ENCODE assay signal across 8 cellular contexts in genomic region chr2:38947241-38948239, GRCh38. TPM values are rescaled to one million over a fixed set of nuclear protein-coding genes. Genes with fewer than 3 reads are reported as not detected.
DNase-seq lines count a peak whose midpoint lies in the region; ATAC-seq and TF ChIP-seq lines count a peak whose summit lies in the region.

No MANE protein-coding gene starts in this region.

- peak; percentile 69 for TF ChIP-seq CTCF in CD4-positive, alpha-beta T cell (IDR thresholded peaks at IDR 0.05)
- TF ChIP-seq CTCF in LNCAP (IDR thresholded peaks at IDR 0.05) (peak; percentile 62), fibroblast of the aortic adventitia (IDR thresholded peaks at IDR 0.05; ENCODE audit: insufficient read depth, low read length) (peak; percentile 71), upper lobe of left lung (IDR thresholded peaks at IDR 0.05) (peak; percentile 43 to 63 (median 54))

- no peak for TF ChIP-seq EP300 in upper lobe of left lung (IDR thresholded peaks at IDR 0.05)

- intact Hi-C loops in CD4-positive, alpha-beta T cell (cut with DNase I, micrococcal nuclease) = loop anchor here (1.0 to 5.0 kb wide), 4 partner anchors 111 to 284 kb away; no protein-coding TSS in a partner anchor

- H3K36me3 ChIP-seq in upper lobe of left lung = no peaks in the 10 kb centered on the region

- H3K36me3 Mint-ChIP-seq in CD4-positive, alpha-beta T cell (ENCODE audit: low read depth) = no peaks in the 10 kb centered on the region

- no peaks in the 10 kb centered on the region for H3K27me3 ChIP-seq in CD4-positive, alpha-beta T cell (ENCODE audit: control insufficient read depth, insufficient read depth, low read length)
- no peaks in the 10 kb centered on the region for H3K27me3 ChIP-seq in upper lobe of left lung

- no peaks in the 10 kb centered on the region for H3K27me3 Mint-ChIP-seq in CD4-positive, alpha-beta T cell

- POLR2A ChIA-PET in CD4-positive, alpha-beta T cell (lab: Charles Lee) = interaction anchor here (1.1 to 1.3 kb wide), 3 partner anchors 13 to 282 kb away, joined by 3 to 7 read pairs (median 6); partner anchors contain the start of gene SOS1

- H3K9me3 Mint-ChIP-seq in CD4-positive, alpha-beta T cell = no peaks in the 10 kb centered on the region

- no peak overlapping the region for H3K27ac ChIP-seq in CD4-positive, alpha-beta T cell (ENCODE audit: low read depth, low read length)
- no peak overlapping the region for H3K27ac ChIP-seq in upper lobe of left lung

- ATAC-seq in CD4-positive, alpha-beta T cell (ENCODE audit: poor library complexity) = peak; percentile 61
- peak; percentile 57 for ATAC-seq in GM21367 (IDR thresholded peaks at IDR 0.05; ENCODE audit: unreplicated experiment)
- peak; percentile 71 to 77 for ATAC-seq in upper lobe of left lung (ENCODE audit: low FRiP score in 2 of 2)

- H3K4me1 Mint-ChIP-seq in CD4-positive, alpha-beta T cell (ENCODE audit: low read depth) = no peaks in the 10 kb centered on the region

- CTCF ChIA-PET in CD4-positive, alpha-beta T cell (lab: Charles Lee) = interaction anchor here (1.1 to 3.7 kb wide), 3 partner anchors 10 to 281 kb away, joined by 3 to 45 read pairs (median 6); no protein-coding TSS in a partner anchor

- no peak overlapping the region for H3K4me3 ChIP-seq in fibroblast of the aortic adventitia (ENCODE audit: low read depth, low read length)
- H3K4me3 ChIP-seq in upper lobe of left lung = no peak overlapping the region

- no peaks in the 10 kb centered on the region for H3K9me3 ChIP-seq in CD4-positive, alpha-beta T cell (ENCODE audit: control insufficient read depth, low read length)
- no peaks in the 10 kb centered on the region for H3K9me3 ChIP-seq in upper lobe of left lung

- DNase-seq in CD4-positive, alpha-beta T cell = peak; percentile 27 to 53 (median 38)
- DNase-seq in RKO (ENCODE audit: low spot score) (peak; percentile 87), activated T-helper 1 cell treated with Interleukin-2 at 50 U/mL for 16 hours (ENCODE audit: low read depth) (peak; percentile 18), fibroblast of the aortic adventitia (ENCODE audit: low read depth) (peak; percentile 76), occipital lobe (lab: John Stamatoyannopoulos, UW) (peak; percentile 28), upper lobe of left lung (peak in 1 of 2 donors; percentile 78)

- H3K27ac Mint-ChIP-seq in CD4-positive, alpha-beta T cell = no peak overlapping the region

- H3K4me3 Mint-ChIP-seq in CD4-positive, alpha-beta T cell = no peak overlapping the region

- TF ChIP-seq POLR2A in upper lobe of left lung (IDR thresholded peaks at IDR 0.05) = no peak

- WGBS in upper lobe of left lung, 2 donors = 59 to 65% methylated on average over 11 of the region's 11 CpGs

- no peaks in the 10 kb centered on the region for H3K4me1 ChIP-seq in upper lobe of left lung

RNA-seq across cellular contexts. Expression of gene ARHGEF33, which starts 57.9 kb away (rescaled TPM):
- not detected for total RNA-seq in CD4-positive, alpha-beta T cell
- total RNA-seq in fibroblast of the aortic adventitia (ENCODE audit: low replicate concordance) (0.25 and 0.54 TPM in 2 replicates), occipital lobe (3.9 TPM), upper lobe of left lung (1 to 10 TPM in 3 of 6 donors, under 1 TPM in 3; 0.34 to 3.1 (median 1.0) TPM)
